Comparison of ENCODE assay signal across 1 cellular context in the genomic region with DNA sequence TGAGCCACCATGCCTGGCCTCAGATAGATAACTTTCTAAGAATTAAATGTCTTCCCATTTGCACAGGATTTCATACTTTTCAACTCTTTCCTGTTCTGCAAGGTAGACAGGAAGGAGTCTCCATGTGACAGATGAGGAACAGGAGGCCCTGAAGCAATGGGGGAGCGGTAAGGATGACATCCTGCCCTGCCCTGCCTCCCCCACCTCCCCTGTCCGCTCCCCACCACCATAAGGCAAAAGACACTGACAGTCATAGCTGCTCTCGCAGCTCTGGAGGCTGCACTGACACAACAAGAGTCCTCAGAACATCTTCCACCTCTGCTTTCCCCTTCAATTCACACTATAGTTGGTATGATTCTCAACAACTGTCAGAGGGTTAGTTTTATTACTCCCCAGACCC.
TF ChIP-seq lines count a peak whose summit lies in the region.

No MANE protein-coding gene starts in this region.

TF ChIP-seq in HepG2, 621 proteins besides CTCF, POLR2A, EP300 and RAD21:
- TF ChIP-seq AGO2 (optimal IDR thresholded peaks at IDR 0.05; ENCODE audit: low read depth, low read length) (peak; percentile 10), ZBTB7B (CRISPR knock-in tag; IDR thresholded peaks at IDR 0.05) (no peak), ZNF850 (CRISPR knock-in tag; conservative IDR thresholded peaks at IDR 0.05) (no peak)
- TF ChIP-seq, protein P1, sequence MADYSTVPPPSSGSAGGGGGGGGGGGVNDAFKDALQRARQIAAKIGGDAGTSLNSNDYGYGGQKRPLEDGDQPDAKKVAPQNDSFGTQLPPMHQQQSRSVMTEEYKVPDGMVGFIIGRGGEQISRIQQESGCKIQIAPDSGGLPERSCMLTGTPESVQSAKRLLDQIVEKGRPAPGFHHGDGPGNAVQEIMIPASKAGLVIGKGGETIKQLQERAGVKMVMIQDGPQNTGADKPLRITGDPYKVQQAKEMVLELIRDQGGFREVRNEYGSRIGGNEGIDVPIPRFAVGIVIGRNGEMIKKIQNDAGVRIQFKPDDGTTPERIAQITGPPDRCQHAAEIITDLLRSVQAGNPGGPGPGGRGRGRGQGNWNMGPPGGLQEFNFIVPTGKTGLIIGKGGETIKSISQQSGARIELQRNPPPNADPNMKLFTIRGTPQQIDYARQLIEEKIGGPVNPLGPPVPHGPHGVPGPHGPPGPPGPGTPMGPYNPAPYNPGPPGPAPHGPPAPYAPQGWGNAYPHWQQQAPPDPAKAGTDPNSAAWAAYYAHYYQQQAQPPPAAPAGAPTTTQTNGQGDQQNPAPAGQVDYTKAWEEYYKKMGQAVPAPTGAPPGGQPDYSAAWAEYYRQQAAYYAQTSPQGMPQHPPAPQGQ (CRISPR knock-in tag; IDR thresholded peaks at IDR 0.05; ENCODE audit: borderline replicate concordance), result no peak
